Comparison of ENCODE assay signal across 15 cellular contexts in the genomic region with DNA sequence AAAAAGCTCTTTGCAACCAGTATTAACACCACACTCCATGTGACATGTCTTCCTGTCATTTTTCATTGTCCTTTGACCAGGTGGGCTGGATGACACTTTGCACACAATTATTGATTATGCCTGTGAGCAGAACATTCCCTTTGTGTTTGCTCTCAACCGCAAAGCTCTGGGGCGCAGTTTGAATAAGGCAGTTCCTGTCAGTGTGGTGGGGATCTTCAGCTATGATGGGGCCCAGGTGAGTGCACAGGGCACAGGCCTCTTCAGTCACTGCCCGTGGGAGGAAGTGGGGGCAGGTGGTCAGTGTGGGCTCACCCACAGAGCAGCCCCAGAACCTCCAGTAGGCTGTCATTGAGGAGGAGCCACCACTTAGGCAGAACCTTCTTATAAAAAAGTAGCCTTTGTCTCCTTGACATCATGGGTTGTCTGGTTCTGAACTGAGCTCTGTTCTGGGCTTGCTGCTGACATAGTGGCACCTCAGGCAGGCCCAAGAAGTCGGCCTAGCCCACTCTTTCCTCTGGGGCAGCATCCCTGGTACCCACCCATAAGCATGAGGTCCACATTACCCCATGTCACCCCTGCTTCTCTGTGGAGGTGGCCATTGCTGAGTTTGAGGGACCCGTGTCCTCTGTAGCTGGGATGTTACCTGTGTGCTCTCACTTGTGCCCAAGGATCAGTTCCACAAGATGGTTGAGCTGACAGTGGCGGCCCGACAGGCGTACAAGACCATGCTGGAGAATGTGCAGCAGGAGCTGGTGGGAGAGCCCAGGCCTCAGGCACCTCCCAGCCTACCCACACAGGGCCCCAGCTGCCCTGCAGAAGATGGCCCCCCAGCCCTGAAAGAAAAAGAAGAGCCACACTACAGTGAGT. TPM values are rescaled to one million over a fixed set of nuclear protein-coding genes. Genes with fewer than 3 reads are reported as not detected.
DNase-seq lines count a peak whose midpoint lies in the region; ATAC-seq and TF ChIP-seq lines count a peak whose summit lies in the region.
"Had no signal": no experiment of that assay in that cellular context is flagged by ENCODE, and none has a peak within 500 bp of the region (broad histone marks: within the 10 kb centered on the region; RNA-seq: fewer than 3 reads in every experiment).

No MANE protein-coding gene starts in this region.

- no peaks in the 10 kb centered on the region for H3K9me3 ChIP-seq in upper lobe of right lung
- H3K9me3 ChIP-seq: BE2C had no signal

- ATAC-seq in naive B cell (ENCODE audit: low read depth in 2 of 2), result no peak
- ATAC-seq in upper lobe of right lung, result no peak
- ATAC-seq in GM21423 (IDR thresholded peaks at IDR 0.05; ENCODE audit: unreplicated experiment), result no peak
- ATAC-seq: PC-3 had no signal

- peaks cover 100% of the 10 kb centered on the region for H3K36me3 ChIP-seq in upper lobe of right lung

- peak overlapping the region; percentile 64 for H3K27ac Mint-ChIP-seq in activated naive CD8-positive, alpha-beta T cell treated with anti-CD3 and anti-CD28 coated beads for 36 hours
- peak overlapping the region in 5 of 6 donors; percentile 66 to 88 (median 70) for H3K27ac Mint-ChIP-seq in naive B cell
- H3K27ac Mint-ChIP-seq: activated T-helper 2 cell treated with anti-CD3 and anti-CD28 coated beads, Interferon-gamma antibody, Interleukin-2, Interleukin-4, amounts not matched to agents 10 μg/mL and 5 μg/mL and 100 μg/mL, durations not matched to agents 14 hours and 24 hours and 36 hours had no signal

- no peaks in the 10 kb centered on the region for H3K9me3 Mint-ChIP-seq in activated naive CD8-positive, alpha-beta T cell treated with anti-CD3 and anti-CD28 coated beads for 36 hours
- H3K9me3 Mint-ChIP-seq in naive B cell, result no peaks in the 10 kb centered on the region
- H3K9me3 Mint-ChIP-seq: activated T-helper 2 cell treated with anti-CD3 and anti-CD28 coated beads, Interferon-gamma antibody, Interleukin-2, Interleukin-4, amounts not matched to agents 10 μg/mL and 5 μg/mL and 100 μg/mL, durations not matched to agents 14 hours and 24 hours and 36 hours had no signal

- H3K36me3 Mint-ChIP-seq in activated naive CD8-positive, alpha-beta T cell treated with anti-CD3 and anti-CD28 coated beads for 36 hours, result peaks cover 46% of the 10 kb centered on the region
- peaks cover 19 to 22% of the 10 kb centered on the region in 2 donors for H3K36me3 Mint-ChIP-seq in naive B cell

- no peaks in the 10 kb centered on the region for H3K27me3 ChIP-seq in upper lobe of right lung
- H3K27me3 ChIP-seq: BE2C had no signal

- H3K4me1 Mint-ChIP-seq in activated naive CD8-positive, alpha-beta T cell treated with anti-CD3 and anti-CD28 coated beads for 36 hours, result peaks cover 14% of the 10 kb centered on the region
- peaks cover 3 to 5% (median 5%) of the 10 kb centered on the region in 3 donors for H3K4me1 Mint-ChIP-seq in naive B cell

- no peak overlapping the region for H3K4me3 ChIP-seq in upper lobe of right lung

- no peak overlapping the region for H3K4me3 Mint-ChIP-seq in activated naive CD8-positive, alpha-beta T cell treated with anti-CD3 and anti-CD28 coated beads for 36 hours
- no peak overlapping the region for H3K4me3 Mint-ChIP-seq in naive B cell

- intact Hi-C loops in upper lobe of right lung (cut with DNase I), result no loop called here

- peak overlapping the region; percentile 6 for H3K27ac ChIP-seq in upper lobe of right lung
- H3K27ac ChIP-seq: WERI-Rb-1 had no signal

- peak; percentile 2 for DNase-seq in stimulated activated CD4-positive, alpha-beta T cell treated with anti-CD3 and anti-CD28 coated beads, Interleukin-4, amount 100 ng/mL, for 24 hours
- DNase-seq in stimulated activated CD4-positive, alpha-beta T cell treated with anti-CD3 and anti-CD28 coated beads, Interleukin-1b, Interleukin-23, amount 100 ng/mL, for 48 hours, result no peak
- no peak for DNase-seq in activated naive CD8-positive, alpha-beta T cell treated with anti-CD3 and anti-CD28 coated beads for 36 hours
- DNase-seq in naive B cell (no peak), upper lobe of right lung (no peak), Kasumi-1 (lab: John Stamatoyannopoulos, UW) (no peak), COLO829 (ENCODE audit: low spot score) (no peak)
- DNase-seq: BE2C, foreskin fibroblast, mesenchymal stem cell, NCI-H2227 treated with DMSO at 0.1 percent for 48 hours, PC-3, WERI-Rb-1 had no signal

- no peak for TF ChIP-seq CTCF in upper lobe of right lung (IDR thresholded peaks at IDR 0.05)

- peaks cover 16% of the 10 kb centered on the region for H3K4me1 ChIP-seq in upper lobe of right lung

- H3K27me3 Mint-ChIP-seq in activated naive CD8-positive, alpha-beta T cell treated with anti-CD3 and anti-CD28 coated beads for 36 hours, result no peaks in the 10 kb centered on the region
- no peaks in the 10 kb centered on the region for H3K27me3 Mint-ChIP-seq in naive B cell

RNA-seq across cellular contexts. Expression of gene SECISBP2, which starts 39.3 kb away (rescaled TPM):
- total RNA-seq in activated naive CD8-positive, alpha-beta T cell treated with anti-CD3 and anti-CD28 coated beads for 36 hours, result 10 to 100 TPM; 27.3 to 34.7 TPM
- polyA plus RNA-seq in naive B cell (ENCODE audit: low read depth in 6 of 6), result 10 to 100 TPM; 15.4 to 39.3 (median 28.2) TPM
- total RNA-seq in upper lobe of right lung, result 58.0 TPM

RNA-seq across cellular contexts. Expression of gene CKS2, which starts 46.6 kb away (rescaled TPM):
- total RNA-seq in activated naive CD8-positive, alpha-beta T cell treated with anti-CD3 and anti-CD28 coated beads for 36 hours, result 100 to 1,000 TPM; 333 to 343 TPM
- 10 to 100 TPM; 22.9 to 46.9 (median 39.0) TPM for polyA plus RNA-seq in naive B cell (ENCODE audit: low read depth in 6 of 6)
- total RNA-seq in upper lobe of right lung, result 15.0 TPM

Comparison
In these comparisons a context has a peak if more than half of its experiments do, and no peak if none do; other contexts are left out.
1. RNA of gene CKS2, which starts 46.6 kb away (total RNA-seq): 333 to 343 TPM in activated naive CD8-positive, alpha-beta T cell treated with anti-CD3 and anti-CD28 coated beads for 36 hours; 15.0 TPM in upper lobe of right lung (single experiment); every median in the first group is over 10 times any median in the second.